ENCODE assay signal across 18 cellular contexts in genomic region chr15:95911570-95912279, GRCh38.
DNase-seq lines count a peak whose midpoint lies in the region; ATAC-seq and TF ChIP-seq lines count a peak whose summit lies in the region.
"Had no signal": no experiment of that assay in that cellular context is flagged by ENCODE, and none has a peak within 500 bp of the region (broad histone marks: within the 10 kb centered on the region; RNA-seq: fewer than 3 reads in every experiment).

No MANE protein-coding gene starts in this region.

- H3K27ac ChIP-seq in H9 (ENCODE audit: insufficient read length, low read depth, low read length) (no peak overlapping the region), iPS-18a (ENCODE audit: low read length) (no peak overlapping the region), parathyroid adenoma (no peak overlapping the region)

- no peak overlapping the region for H4K8ac ChIP-seq in H9 (replicated peaks; ENCODE audit: insufficient read length, low read depth, low read length)

- H2AK5ac ChIP-seq in H9 (ENCODE audit: insufficient read length, low read length): no peak overlapping the region

- H4K5ac ChIP-seq in H9 (ENCODE audit: insufficient read length, low read depth, low read length): no peak overlapping the region

- H4K20me1 ChIP-seq in H9 (ENCODE audit: control insufficient read depth, insufficient read depth, insufficient read length): no peaks in the 10 kb centered on the region

- H3K18ac ChIP-seq in H9 (ENCODE audit: insufficient read length, low read depth, low read length): no peak overlapping the region

- ATAC-seq in HG02623 (IDR thresholded peaks at IDR 0.05; ENCODE audit: unreplicated experiment) (no peak), GM21576 (IDR thresholded peaks at IDR 0.05; ENCODE audit: unreplicated experiment) (no peak)

- no peak overlapping the region for H2BK5ac ChIP-seq in H9 (ENCODE audit: insufficient read length, low read length)

- no peak overlapping the region for H4K91ac ChIP-seq in H9 (ENCODE audit: insufficient read length, low read depth, low read length)

- H3K9me3 Mint-ChIP-seq in H9: no peaks in the 10 kb centered on the region

- H2AFZ ChIP-seq in H9 (ENCODE audit: low read length): no peak overlapping the region
- no peak overlapping the region for H2AFZ ChIP-seq in parathyroid adenoma

- H3K4me2 ChIP-seq in H9 (ENCODE audit: insufficient read depth, insufficient read length, low read length) (peak overlapping the region; percentile 54), parathyroid adenoma (ENCODE audit: low read length) (peak overlapping the region; percentile 42)

- H2BK20ac ChIP-seq in H9 (ENCODE audit: low read depth, low read length, poor library complexity, severe bottlenecking): no peak overlapping the region

- WGBS in H9 (ENCODE audit: extremely low coverage, insufficient read length, low lambda C conversion rate): no CpG with 5 or more reads among the region's 11 CpGs

- TF ChIP-seq CTCF in H9 (conservative IDR thresholded peaks at IDR 0.05): no peak
- no peak for TF ChIP-seq CTCF in parathyroid adenoma (IDR thresholded peaks at IDR 0.05)

- no peak overlapping the region; a peak in 1 of 7 replicates for H3K27ac Mint-ChIP-seq in H9

- no peak overlapping the region for H3T11ph ChIP-seq in H9 (ENCODE audit: low read length)

- no peaks in the 10 kb centered on the region for H3K79me1 ChIP-seq in H9 (ENCODE audit: insufficient read depth, low read depth, low read length, poor library complexity, severe bottlenecking)

- no peaks in the 10 kb centered on the region for H3K36me3 Mint-ChIP-seq in H9 (ENCODE audit: insufficient read depth in 1 of 3, low read depth in 3 of 3)

- H3K4me3 Mint-ChIP-seq in H9: peak overlapping the region; percentile 9 to 51; a peak in 3 of 5 replicates

- no peak overlapping the region for H3K56ac ChIP-seq in H9 (ENCODE audit: insufficient read length, low read depth, low read length)

- H3K79me2 ChIP-seq in H9 (ENCODE audit: insufficient read depth, low read length) (no peaks in the 10 kb centered on the region), parathyroid adenoma (no peaks in the 10 kb centered on the region)

- peak overlapping the region; percentile 29 for H3K4me3 ChIP-seq in iPS-18a (ENCODE audit: low read length)
- H3K4me3 ChIP-seq in parathyroid adenoma (ENCODE audit: low read depth, low read length): no peak overlapping the region

- no peak overlapping the region for H3K14ac ChIP-seq in H9 (ENCODE audit: insufficient read depth, low read length)

- peaks cover 37 to 43% of the 10 kb centered on the region in 2 experiments for H3K4me1 Mint-ChIP-seq in H9

- DNase-seq in H9: no peak
- DNase-seq in LoVo (ENCODE audit: low spot score): peak; percentile 8
- DNase-seq in NCI-H524 (lab: John Stamatoyannopoulos, UW): no peak
- DNase-seq: C1 segment of cervical spinal cord; DMS 273 treated with DMSO at 0.1 percent for 48 hours; GF-D8; Karpas-422; MM.1S; NCI-H1105; NCI-H1694 treated with DMSO at 0.1 percent for 48 hours; NCI-H526 treated with DMSO at 0.1 percent for 48 hours; NK-92 treated with Interleukin-12 subunit alpha and Interleukin-12 subunit beta, amount 100 ng/mL, for 24 hours; OCI-M1; SHP77 treated with DMSO at 0.1 percent for 48 hours had no signal

- no peak overlapping the region for H2BK12ac ChIP-seq in H9 (ENCODE audit: insufficient read length, low read depth, low read length)

- H3K36me3 ChIP-seq in iPS-18a (ENCODE audit: control insufficient read depth, low read depth, low read length) (no peaks in the 10 kb centered on the region), parathyroid adenoma (ENCODE audit: control insufficient read depth, insufficient read depth, low read length) (no peaks in the 10 kb centered on the region)

- no peaks in the 10 kb centered on the region for H3K9me3 ChIP-seq in H9 (ENCODE audit: control insufficient read depth, low read depth, low read length)
- H3K9me3 ChIP-seq in iPS-18a (ENCODE audit: control insufficient read depth, low read depth, low read length): no peaks in the 10 kb centered on the region
- H3K9me3 ChIP-seq in parathyroid adenoma (ENCODE audit: control insufficient read depth, low read length): no peaks in the 10 kb centered on the region

- peaks cover 78% of the 10 kb centered on the region for H3K27me3 Mint-ChIP-seq in H9 (ENCODE audit: low read depth)

- H3K4ac ChIP-seq in H9 (ENCODE audit: low read depth, low read length): no peak overlapping the region

- H2BK15ac ChIP-seq in H9 (ENCODE audit: low read depth, low read length): no peak overlapping the region

- peaks cover 14% of the 10 kb centered on the region; the same call in 1 of the 2 replicates for H3K4me1 ChIP-seq in H9 (ENCODE audit: insufficient read depth, low read length)
- peaks cover 47% of the 10 kb centered on the region for H3K4me1 ChIP-seq in iPS-18a (ENCODE audit: control insufficient read depth, low read depth, low read length)
- no peaks in the 10 kb centered on the region for H3K4me1 ChIP-seq in parathyroid adenoma

- H3K23me2 ChIP-seq in H9 (ENCODE audit: insufficient read length, low read depth, low read length, poor library complexity, severe bottlenecking): no peaks in the 10 kb centered on the region

- H3K9ac ChIP-seq in H9 (ENCODE audit: extremely low read depth, insufficient read length, low read length): no peak overlapping the region
- H3K9ac ChIP-seq in iPS-18a (ENCODE audit: low read length): peak overlapping the region; percentile 26
- H3K9ac ChIP-seq in parathyroid adenoma: no peak overlapping the region

- H2BK120ac ChIP-seq in H9 (ENCODE audit: low read depth, low read length, poor library complexity, severe bottlenecking): no peak overlapping the region

- H3K23ac ChIP-seq in H9 (ENCODE audit: insufficient read length, low read depth, low read length): no peak overlapping the region

- peaks cover 6% of the 10 kb centered on the region; the same call in 1 of the 2 replicates for H3K27me3 ChIP-seq in H9 (ENCODE audit: insufficient read depth, low read length)
- H3K27me3 ChIP-seq in iPS-18a (ENCODE audit: control insufficient read depth, insufficient read depth, low read length): peaks cover 69% of the 10 kb centered on the region
- no peaks in the 10 kb centered on the region for H3K27me3 ChIP-seq in parathyroid adenoma (ENCODE audit: control insufficient read depth, insufficient read depth, low read length)
